Comparison of ENCODE assay signal across 24 cellular contexts in genomic region chr12:77571127-77571526, GRCh38.
"Had no signal": no experiment of that assay in that cellular context is flagged by ENCODE, and none has a peak within 500 bp of the region (broad histone marks: within the 10 kb centered on the region; RNA-seq: fewer than 3 reads in every experiment).

No MANE protein-coding gene starts in this region.

- H3K27ac ChIP-seq: left ventricle myocardium inferior, ovary, right atrium auricular region, right lobe of liver, tibial nerve, uterus had no signal

- H3K4me1 ChIP-seq: left ventricle myocardium inferior, right atrium auricular region, right lobe of liver, uterus had no signal

- ATAC-seq: left colon; mucosa of descending colon; naive thymus-derived CD4-positive, alpha-beta T cell; natural killer cell treated with Interleukin-12 subunit alpha and Interleukin-12 subunit beta and Interleukin-15 and Interleukin-18, amount 100 ng/mL, for 72 hours; right lobe of liver; stimulated activated memory B cell treated with anti-CD40 and anti-IgM and Interleukin-4, amounts not matched to agents 10 μg/mL and 1 μg/mL and 100 μg/mL, for 72 hours; stimulated activated naive CD8-positive, alpha-beta T cell treated with anti-CD3 and anti-CD28 coated beads, Interleukin-15, amount 100 ng/mL, for 72 hours had no signal

- H3K4me3 ChIP-seq: left ventricle myocardium inferior, lung, mucosa of descending colon, ovary, right atrium auricular region, right lobe of liver, smooth muscle cell, tibial nerve, uterus had no signal

- H3K4me2 ChIP-seq: smooth muscle cell had no signal

- DNase-seq: immature natural killer cell; kidney; left colon; left ventricle myocardium inferior; midbrain; mucosa of descending colon; naive thymus-derived CD4-positive, alpha-beta T cell; ovary; right lobe of liver; stimulated activated CD4-positive, alpha-beta T cell treated with anti-CD3 and anti-CD28 coated beads, Interleukin-1b, Interleukin-23, amount 100 ng/mL, for 48 hours; stimulated activated CD4-positive, alpha-beta T cell treated with anti-CD3 and anti-CD28 coated beads, Interleukin-2, amount 100 ng/mL, for 48 hours; stimulated activated CD4-positive, alpha-beta T cell treated with anti-CD3 and anti-CD28 coated beads, Interleukin-4, amount 100 ng/mL, for 4 hours; stimulated activated CD8-positive, alpha-beta memory T cell treated with anti-CD3 and anti-CD28 coated beads, Interleukin-4, amount 100 ng/mL, for 48 hours; stimulated activated naive CD4-positive, alpha-beta T cell treated with Interleukin-2 at 50 U/mL for 16 hours; stimulated activated naive CD8-positive, alpha-beta T cell treated with anti-CD3 and anti-CD28 coated beads, Interleukin-15, amount 100 ng/mL, for 72 hours; substantia nigra; uterus had no signal

- H3K36me3 ChIP-seq: left ventricle myocardium inferior, ovary, right atrium auricular region, right lobe of liver, tibial nerve, uterus had no signal

- H3K27me3 ChIP-seq: ovary, right atrium auricular region, right lobe of liver, tibial nerve, uterus had no signal

- FAIRE-seq: islet of Langerhans had no signal

- H3K9me3 ChIP-seq: left ventricle myocardium inferior, mucosa of descending colon, ovary, right atrium auricular region, right lobe of liver, tibial nerve, uterus had no signal
